Comparison of ENCODE assay signal across 21 cellular contexts in genomic region chr12:69442894-69443293, GRCh38. TPM values are rescaled to one million over a fixed set of nuclear protein-coding genes. Genes with fewer than 3 reads are reported as not detected.
DNase-seq lines count a peak whose midpoint lies in the region; ATAC-seq and TF ChIP-seq lines count a peak whose summit lies in the region.
"Had no signal": no experiment of that assay in that cellular context is flagged by ENCODE, and none has a peak within 500 bp of the region (broad histone marks: within the 10 kb centered on the region; RNA-seq: fewer than 3 reads in every experiment).

No MANE protein-coding gene starts in this region.

- H3K4me3 Mint-ChIP-seq in HFFc6, result no peak overlapping the region
- H3K4me3 Mint-ChIP-seq: memory B cell; naive thymus-derived CD8-positive, alpha-beta T cell; T-helper 17 cell had no signal

- no peak for TF ChIP-seq EP300 in ovary (IDR thresholded peaks at IDR 0.05)

- H3K4me3 ChIP-seq in RWPE2 (ENCODE audit: severe bottlenecking) (no peak overlapping the region), ovary (no peak overlapping the region)
- H3K4me3 ChIP-seq: colonic mucosa, heart left ventricle, prostate gland, tibial artery had no signal

- H3K36me3 Mint-ChIP-seq in HFFc6 (ENCODE audit: low read depth), result no peaks in the 10 kb centered on the region

- intact Hi-C loops in ovary (cut with DNase I), result no loop called here

- 85 to 90% (median 86%) methylated on average over 3 of the region's 3 CpGs for WGBS in ovary, 3 donors

- peak; percentile 19; the same call in 1 of the 3 replicates for ATAC-seq in RWPE2 (ENCODE audit: low read depth)
- ATAC-seq: activated CD4-positive, CD25-positive, alpha-beta regulatory T cell treated with anti-CD3 and anti-CD28 coated beads, Interleukin-2, amount 50 U/mL, for 24 hours; heart left ventricle; naive thymus-derived CD8-positive, alpha-beta T cell; T-helper 17 cell had no signal

- H3K27ac ChIP-seq in RWPE2 (ENCODE audit: poor library complexity, severe bottlenecking) (no peak overlapping the region), epithelial cell of prostate (no peak overlapping the region), ovary (no peak overlapping the region)
- H3K27ac ChIP-seq: C4-2B, colonic mucosa, heart left ventricle, prostate gland, tibial artery had no signal

- no peaks in the 10 kb centered on the region for H3K4me1 ChIP-seq in RWPE2 (ENCODE audit: insufficient read depth, poor library complexity, severe bottlenecking)
- H3K4me1 ChIP-seq in ovary (ENCODE audit: insufficient read depth), result no peaks in the 10 kb centered on the region
- H3K4me1 ChIP-seq: colonic mucosa, heart left ventricle, prostate gland, tibial artery had no signal

- no peaks in the 10 kb centered on the region for H3K9me3 Mint-ChIP-seq in HFFc6
- H3K9me3 Mint-ChIP-seq: memory B cell; naive thymus-derived CD8-positive, alpha-beta T cell had no signal

- TF ChIP-seq CTCF in RWPE2 (IDR thresholded peaks at IDR 0.05; ENCODE audit: poor library complexity, severe bottlenecking) (no peak), ovary (IDR thresholded peaks at IDR 0.05) (no peak), HFFc6 (IDR thresholded peaks at IDR 0.05) (no peak)

- TF ChIP-seq POLR2A in ovary (IDR thresholded peaks at IDR 0.05), result no peak

- peaks cover 6% of the 10 kb centered on the region; the same call in 1 of the 2 replicates for H3K4me1 Mint-ChIP-seq in HFFc6 (ENCODE audit: low read depth)
- H3K4me1 Mint-ChIP-seq: memory B cell; naive thymus-derived CD8-positive, alpha-beta T cell; T-helper 17 cell had no signal

- H3K27me3 Mint-ChIP-seq in HFFc6 (ENCODE audit: insufficient read depth), result peaks cover 7% of the 10 kb centered on the region
- H3K27me3 Mint-ChIP-seq: T-helper 17 cell had no signal

- no peaks in the 10 kb centered on the region for H3K9me3 ChIP-seq in RWPE2 (ENCODE audit: severe bottlenecking)
- no peaks in the 10 kb centered on the region for H3K9me3 ChIP-seq in ovary
- H3K9me3 ChIP-seq: colonic mucosa, heart left ventricle, prostate gland, tibial artery had no signal

- H3K27ac Mint-ChIP-seq in HFFc6, result no peak overlapping the region
- H3K27ac Mint-ChIP-seq: memory B cell; naive thymus-derived CD8-positive, alpha-beta T cell; T-helper 17 cell had no signal

- H3K36me3 ChIP-seq in RWPE2 (ENCODE audit: low read depth), result no peaks in the 10 kb centered on the region
- H3K36me3 ChIP-seq in ovary, result no peaks in the 10 kb centered on the region
- H3K36me3 ChIP-seq: colonic mucosa, heart left ventricle, prostate gland, tibial artery had no signal

- peak; percentile 83 for DNase-seq in HT1080 (ENCODE audit: low read depth)
- no peak for DNase-seq in RWPE2 (ENCODE audit: low spot score)
- peak; percentile 18 for DNase-seq in epithelial cell of prostate (ENCODE audit: low read depth, low spot score)
- DNase-seq in pulmonary artery endothelial cell (ENCODE audit: low read depth, low spot score), result peak; percentile 61
- DNase-seq in ovary, result no peak
- DNase-seq in HFFc6, result no peak
- DNase-seq in hepatic stellate cell (ENCODE audit: low spot score), result no peak
- DNase-seq: colonic mucosa; DMS153; GOT3; heart left ventricle; Kasumi-1; naive thymus-derived CD8-positive, alpha-beta T cell; NCI-H146; SIG-M5; T-helper 17 cell; tibial artery had no signal

- H3K27me3 ChIP-seq in RWPE2 (ENCODE audit: insufficient read depth, poor library complexity, severe bottlenecking) (no peaks in the 10 kb centered on the region), ovary (no peaks in the 10 kb centered on the region)
- H3K27me3 ChIP-seq: colonic mucosa, heart left ventricle, tibial artery had no signal

RNA-seq across cellular contexts. Expression of gene FRS2, which starts 27.3 kb away (rescaled TPM):
- total RNA-seq in HT1080 (2014; rRNA removed; shearing (Covaris generic)), result 11.7 and 19.1 TPM in 2 replicates
- polyA plus RNA-seq in HT1080 (2015; cell fraction: cytosol; rRNA removed), result 14.3 and 18.2 TPM in 2 replicates
- polyA plus RNA-seq in HT1080 (2015; cell fraction: nucleus; rRNA removed), result 14.8 and 21.2 TPM in 2 replicates
- total RNA-seq in pulmonary artery endothelial cell, result 17.9 and 19.6 TPM in 2 replicates
- total RNA-seq in ovary, result 10 to 100 TPM; 39.9 to 64.2 (median 45.7) TPM
- 10 to 100 TPM; 15.5 to 22.8 TPM for polyA plus RNA-seq in ovary
- total RNA-seq in HFFc6 (2021; fragmentation: NEBNext Ultra II Directional; extraction: Animal tissue kit (Norgen Biotek cat#: 25700)), result 10 to 100 TPM; 26.5 to 35.8 (median 31.1) TPM

Comparison
In these comparisons a context has a peak if more than half of its experiments do, and no peak if none do; other contexts are left out.
1. DNase-seq: peak in HT1080 (single experiment), epithelial cell of prostate (single experiment) and pulmonary artery endothelial cell (single experiment); none in RWPE2 (single experiment), ovary (0 of 5), HFFc6 (single experiment) and hepatic stellate cell (single experiment).